8 cellular contexts compared by ENCODE assay signal in the genomic region with DNA sequence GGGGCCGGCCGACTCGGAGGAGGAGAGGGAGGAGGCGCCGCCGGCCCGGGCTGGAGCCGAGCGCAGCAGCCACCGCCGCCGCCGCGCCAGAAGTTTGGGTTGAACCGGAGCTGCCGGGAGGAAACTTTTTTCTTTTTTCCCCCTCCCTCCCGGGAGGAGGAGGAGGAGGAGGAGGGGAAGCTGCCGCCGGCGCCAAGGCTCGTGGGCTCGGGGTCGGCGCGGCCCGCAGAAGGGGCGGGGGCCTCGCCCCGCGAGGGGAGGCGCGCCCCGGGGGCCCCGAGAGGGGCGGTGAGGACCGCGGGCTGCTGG. TPM values are rescaled to one million over a fixed set of nuclear protein-coding genes. Genes with fewer than 3 reads are reported as not detected.
DNase-seq lines count a peak whose midpoint lies in the region; ATAC-seq and TF ChIP-seq lines count a peak whose summit lies in the region.

No MANE protein-coding gene starts in this region.

- peaks cover 33% of the 10 kb centered on the region for H3K4me1 Mint-ChIP-seq in activated CD4-positive, alpha-beta memory T cell treated with anti-CD3 and anti-CD28 coated beads, Interleukin-2, amount 10 ng/mL, durations not matched to agents 7 days and 5 days

- H3K9me3 ChIP-seq in left ventricle myocardium inferior (replicated peaks) (no peaks in the 10 kb centered on the region), colonic mucosa (no peaks in the 10 kb centered on the region), mucosa of stomach (ENCODE audit: control insufficient read depth, low read length) (no peaks in the 10 kb centered on the region)

- H3K36me3 Mint-ChIP-seq in activated CD4-positive, alpha-beta memory T cell treated with anti-CD3 and anti-CD28 coated beads, Interleukin-2, amount 10 ng/mL, durations not matched to agents 7 days and 5 days (ENCODE audit: low read depth), result no peaks in the 10 kb centered on the region

- H3K4me3 Mint-ChIP-seq in activated CD4-positive, alpha-beta memory T cell treated with anti-CD3 and anti-CD28 coated beads, Interleukin-2, amount 10 ng/mL, durations not matched to agents 7 days and 5 days, result no peak overlapping the region

- no peaks in the 10 kb centered on the region for H3K9me3 Mint-ChIP-seq in activated CD4-positive, alpha-beta memory T cell treated with anti-CD3 and anti-CD28 coated beads, Interleukin-2, amount 10 ng/mL, durations not matched to agents 7 days and 5 days

- no peak overlapping the region for H3K27ac Mint-ChIP-seq in activated CD4-positive, alpha-beta memory T cell treated with anti-CD3 and anti-CD28 coated beads, Interleukin-2, amount 10 ng/mL, durations not matched to agents 7 days and 5 days

- peak overlapping the region; percentile 94 for H3K27ac ChIP-seq in left ventricle myocardium inferior (replicated peaks)
- H3K27ac ChIP-seq in colonic mucosa, result peak overlapping the region; percentile 88

- peaks cover 59% of the 10 kb centered on the region for H3K27me3 Mint-ChIP-seq in activated CD4-positive, alpha-beta memory T cell treated with anti-CD3 and anti-CD28 coated beads, Interleukin-2, amount 10 ng/mL, durations not matched to agents 7 days and 5 days

- DNase-seq in left ventricle myocardium inferior (no peak), Right ventricle myocardium superior (no peak), colonic mucosa (no peak), RPMI8226 (no peak)
- no peak for DNase-seq in activated CD4-positive, alpha-beta memory T cell treated with anti-CD3 and anti-CD28 coated beads, Interleukin-2, amount 10 ng/mL, durations not matched to agents 7 days and 5 days

- H3K4me1 ChIP-seq in left ventricle myocardium inferior, result peaks cover 72% of the 10 kb centered on the region
- H3K4me1 ChIP-seq in colonic mucosa, result peaks cover 3% of the 10 kb centered on the region
- H3K4me1 ChIP-seq in mucosa of stomach (ENCODE audit: control insufficient read depth, insufficient read depth, low read length), result peaks cover 20% of the 10 kb centered on the region

- H3K36me3 ChIP-seq in left ventricle myocardium inferior (no peaks in the 10 kb centered on the region), colonic mucosa (no peaks in the 10 kb centered on the region), mucosa of stomach (ENCODE audit: control insufficient read depth, insufficient read depth, low read length) (no peaks in the 10 kb centered on the region)

- ATAC-seq in Right ventricle myocardium superior (ENCODE audit: poor library complexity), result no peak
- no peak for ATAC-seq in HG03520 (IDR thresholded peaks at IDR 0.05; ENCODE audit: unreplicated experiment)
- no peak for ATAC-seq in GM18858 (IDR thresholded peaks at IDR 0.05; ENCODE audit: unreplicated experiment)

- POLR2A ChIA-PET in activated CD4-positive, alpha-beta memory T cell treated with anti-CD3 and anti-CD28 coated beads, Interleukin-2, amount 10 ng/mL, durations not matched to agents 7 days and 5 days (lab: Charles Lee), result interaction anchor here (2.0 kb wide), 1 partner anchor 209 kb away, joined by 6 read pairs; no protein-coding TSS in a partner anchor

- peak overlapping the region; percentile 78 for H3K4me3 ChIP-seq in left ventricle myocardium inferior
- H3K4me3 ChIP-seq in colonic mucosa, result peak overlapping the region; percentile 82
- H3K4me3 ChIP-seq in mucosa of stomach (ENCODE audit: low read length), result no peak overlapping the region

- intact Hi-C loops in left ventricle myocardium inferior (cut with micrococcal nuclease) (no loop called here), Right ventricle myocardium superior (cut with DNase I) (loop anchor here (5.0 to 10.0 kb wide), 2 partner anchors 101 to 239 kb away; a partner anchor contains a TSS), colonic mucosa (cut with DNase I) (loop anchor here (5.0 kb wide), 1 partner anchor 106 kb away; no protein-coding TSS in a partner anchor)

- CTCF ChIA-PET in activated CD4-positive, alpha-beta memory T cell treated with anti-CD3 and anti-CD28 coated beads, Interleukin-2, amount 10 ng/mL, durations not matched to agents 7 days and 5 days (lab: Charles Lee), result interaction anchor here (1.6 to 3.8 kb wide), 2 partner anchors 21 to 309 kb away, joined by 3 to 25 read pairs; no protein-coding TSS in a partner anchor

- H3K27me3 ChIP-seq in left ventricle myocardium inferior (ENCODE audit: low read depth) (no peaks in the 10 kb centered on the region), colonic mucosa (no peaks in the 10 kb centered on the region), mucosa of stomach (ENCODE audit: control insufficient read depth, insufficient read depth, low read length) (no peaks in the 10 kb centered on the region)

- peak overlapping the region in 1 of 2 donors; percentile 92 for H3K9ac ChIP-seq in colonic mucosa (ENCODE audit: low read depth in 2 of 2, low read length in 2 of 2)
- H3K9ac ChIP-seq in mucosa of stomach (ENCODE audit: low read length), result peak overlapping the region; percentile 45

- TF ChIP-seq CTCF in left ventricle myocardium inferior (IDR thresholded peaks at IDR 0.05; ENCODE audit: borderline replicate concordance), result no peak
- no peak for TF ChIP-seq CTCF in colonic mucosa (IDR thresholded peaks at IDR 0.05)

RNA-seq across cellular contexts. Expression of a gene that starts 0.3 kb away (rescaled TPM):
- 45.6 TPM for total RNA-seq in left ventricle myocardium inferior
- 17.2 TPM for total RNA-seq in Right ventricle myocardium superior
- 10 to 100 TPM; 55.7 to 90.7 TPM for total RNA-seq in colonic mucosa
- total RNA-seq in activated CD4-positive, alpha-beta memory T cell treated with anti-CD3 and anti-CD28 coated beads, Interleukin-2, amount 10 ng/mL, durations not matched to agents 7 days and 5 days, result 1 to 10 TPM; 5.4 to 6.6 TPM
